In the genomic region with DNA sequence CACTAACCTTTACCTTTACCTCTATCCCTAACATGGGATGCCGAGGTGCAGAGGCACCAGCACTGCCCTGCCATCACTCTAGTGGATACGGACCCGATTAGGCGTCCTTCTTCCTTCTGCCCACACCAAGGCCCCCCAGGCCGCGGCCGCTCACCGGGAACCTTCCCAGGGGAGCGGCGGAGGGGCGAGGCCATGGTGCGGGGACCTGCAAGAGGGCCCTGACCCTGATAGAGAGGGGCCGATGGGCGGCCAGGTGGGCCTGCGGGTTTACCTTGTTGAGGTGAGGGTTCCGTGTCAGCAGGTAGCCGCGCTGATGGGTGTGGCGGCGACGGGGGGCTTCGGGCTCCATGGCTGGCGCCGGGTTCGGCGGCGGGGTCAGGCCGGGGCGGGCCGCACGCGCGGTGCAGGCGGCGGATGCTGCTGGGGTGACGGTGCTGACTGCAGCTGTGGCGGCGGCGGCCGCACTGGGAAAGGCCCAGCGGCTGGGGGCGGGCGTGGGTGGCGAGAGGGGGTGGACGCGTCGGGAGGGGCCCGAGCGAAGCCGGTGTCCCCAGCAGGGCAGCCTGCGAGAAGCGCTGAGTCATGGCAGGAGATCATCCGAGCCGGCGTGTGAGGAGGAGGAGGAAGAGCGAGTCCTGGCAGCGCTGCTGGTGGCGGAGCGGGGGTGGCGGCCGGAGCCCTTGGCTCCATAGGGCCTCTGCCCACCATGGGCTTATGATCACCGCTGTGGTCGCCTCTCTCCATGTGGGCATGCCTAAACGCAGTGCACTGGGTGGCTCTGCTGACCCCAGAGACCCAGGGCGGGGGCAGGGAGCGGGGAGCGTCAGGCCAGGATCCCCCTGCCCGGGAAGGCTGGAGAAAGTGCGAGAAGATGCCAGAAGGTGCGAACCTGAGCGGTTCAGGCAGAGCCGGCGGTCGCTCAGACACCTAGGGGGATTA, we compare ENCODE assay signal across 8 cellular contexts. TPM values are rescaled to one million over a fixed set of nuclear protein-coding genes. Genes with fewer than 3 reads are reported as not detected.
A peak's percentile ranks its signal among the peaks of the same experiment; 100 is the strongest.
DNase-seq lines count a peak whose midpoint lies in the region; ATAC-seq and TF ChIP-seq lines count a peak whose summit lies in the region.

Gene ME1 (minus strand): TSS at position 446 of the 939 bp plus-strand sequence. CDS start 97 bp downstream, at position 349.

- in situ Hi-C loops in SK-MEL-5 (cut with HindIII; ENCODE audit: low pct_unique_long_range_greater_than_20kb, low sequenced_read_pairs) (no loop called here), gastrocnemius medialis (cut with MboI; ENCODE audit: low sequenced_read_pairs in 4 of 4) (no loop called here)

- H3K27me3 ChIP-seq in iPS-15b (ENCODE audit: control insufficient read depth, insufficient read depth, low read length) (peaks cover 9% of the 10 kb centered on the region), gastrocnemius medialis (no peaks in the 10 kb centered on the region)

- no peaks in the 10 kb centered on the region for H3K27me3 Mint-ChIP-seq in MCF 10A (ENCODE audit: insufficient read depth, unreplicated experiment)

- TF ChIP-seq CTCF in MCF 10A (IDR thresholded peaks at IDR 0.05; ENCODE audit: unreplicated experiment) (no peak), gastrocnemius medialis (IDR thresholded peaks at IDR 0.05 in 4 of 5, conservative IDR thresholded peaks at IDR 0.05 in 1 of 5) (no peak)

- ATAC-seq in GM19328 (IDR thresholded peaks at IDR 0.05; ENCODE audit: unreplicated experiment): peak; percentile 56
- peak; percentile 74 for ATAC-seq in HG03342 (IDR thresholded peaks at IDR 0.05; ENCODE audit: unreplicated experiment)
- ATAC-seq in gastrocnemius medialis: peak; percentile 83

- POLR2A ChIA-PET in MCF 10A (lab: Yijun Ruan, JAX): interaction anchor here (1.2 to 2.2 kb wide), 3 partner anchors 34 to 361 kb away, joined by 3 to 12 read pairs (median 6); no protein-coding TSS in a partner anchor

- BruUV-seq in MCF 10A (replicated peaks; lab: Mats Ljungman, UMichigan): no TSS peak

- H3K4me1 ChIP-seq in iPS-15b (ENCODE audit: control insufficient read depth, insufficient read depth, low read length): peaks cover 5% of the 10 kb centered on the region
- peaks cover 11 to 18% of the 10 kb centered on the region in 2 donors for H3K4me1 ChIP-seq in gastrocnemius medialis

- DNase-seq in COLO668 (lab: John Stamatoyannopoulos, UW; ENCODE audit: unreplicated experiment): peak; percentile 68
- DNase-seq in SK-MEL-5 (ENCODE audit: low read depth, low spot score): peak; percentile 39
- DNase-seq in MCF 10A (ENCODE audit: unreplicated experiment): peak; percentile 86
- DNase-seq in gastrocnemius medialis: peak; percentile 67 to 80
- DNase-seq in NAMALWA (ENCODE audit: low spot score): no peak

- CTCF ChIA-PET in MCF 10A (lab: Yijun Ruan, JAX): interaction anchor here (1.8 kb wide), 1 partner anchor 81 kb away, joined by 7 read pairs; the partner anchor contains the start of gene PRSS35

- H3K4me3 Mint-ChIP-seq in MCF 10A (ENCODE audit: unreplicated experiment): peak within 1 kb of the TSS; percentile 74

- no peaks in the 10 kb centered on the region for H3K36me3 ChIP-seq in iPS-15b (ENCODE audit: control insufficient read depth, insufficient read depth, low read length)
- H3K36me3 ChIP-seq in gastrocnemius medialis: no peaks in the 10 kb centered on the region

- peak within 1 kb of the TSS; percentile 82 to 91 (median 85) for H3K27ac ChIP-seq in gastrocnemius medialis

- H3K4me1 Mint-ChIP-seq in MCF 10A (ENCODE audit: insufficient read depth, unreplicated experiment): peaks cover 16% of the 10 kb centered on the region

- peak within 1 kb of the TSS; percentile 73 for H3K27ac Mint-ChIP-seq in MCF 10A (ENCODE audit: low read depth, unreplicated experiment)

- peak within 1 kb of the TSS; percentile 58 for H3K9ac ChIP-seq in iPS-15b (ENCODE audit: low read depth, low read length)

- H3K9me3 ChIP-seq in iPS-15b (ENCODE audit: control insufficient read depth, insufficient read depth, low read length) (no peaks in the 10 kb centered on the region), gastrocnemius medialis (no peaks in the 10 kb centered on the region)

- intact Hi-C loops in MCF 10A (cut with micrococcal nuclease) (loop anchor here (5.0 to 10.0 kb wide), 3 partner anchors 36 to 1186 kb away; partner anchors contain the start of genes IBTK and PRSS35), gastrocnemius medialis (cut with DNase I; ENCODE audit: low total_unique reads) (loop anchor here (2.0 to 5.0 kb wide), 2 partner anchors 42 to 86 kb away; no protein-coding TSS in a partner anchor)

- peak; percentile 35 to 38 for TF ChIP-seq POLR2A in gastrocnemius medialis (IDR thresholded peaks at IDR 0.05)

- H3K9me3 Mint-ChIP-seq in MCF 10A (ENCODE audit: unreplicated experiment): peaks cover 8% of the 10 kb centered on the region

- no peaks in the 10 kb centered on the region for H3K36me3 Mint-ChIP-seq in MCF 10A (ENCODE audit: insufficient read depth, unreplicated experiment)

- H3K4me3 ChIP-seq in iPS-15b (ENCODE audit: low read depth, low read length) (peak within 1 kb of the TSS; percentile 85), gastrocnemius medialis (peak within 1 kb of the TSS; percentile 64 to 76 (median 70))

RNA-seq across cellular contexts. Expression of gene ME1, which starts in this region (rescaled TPM):
- total RNA-seq in SK-MEL-5 (2014; rRNA removed; shearing (Covaris generic)): 8.0 and 9.4 TPM in 2 replicates
- 10.9 and 13.2 TPM in 2 replicates for polyA plus RNA-seq in SK-MEL-5 (2015; cell fraction: cytosol; rRNA removed)
- polyA plus RNA-seq in SK-MEL-5 (2015; cell fraction: nucleus; rRNA removed): 11.5 and 17.0 TPM in 2 replicates
- 16.7 and 17.8 TPM in 2 replicates for total RNA-seq in MCF 10A (2022)
- 10 to 100 TPM; 15.6 to 36.8 (median 25.4) TPM for total RNA-seq in gastrocnemius medialis
